9 cellular contexts compared by ENCODE assay signal in genomic region chr17:29141484-29141835, GRCh38. TPM values are rescaled to one million over a fixed set of nuclear protein-coding genes. Genes with fewer than 3 reads are reported as not detected.
A peak's percentile ranks its signal among the peaks of the same experiment; 100 is the strongest.
DNase-seq lines count a peak whose midpoint lies in the region; ATAC-seq and TF ChIP-seq lines count a peak whose summit lies in the region.
"Had no signal": no experiment of that assay in that cellular context is flagged by ENCODE, and none has a peak within 500 bp of the region (broad histone marks: within the 10 kb centered on the region; RNA-seq: fewer than 3 reads in every experiment).

No MANE protein-coding gene starts in this region.

- H3K9me3 ChIP-seq in OCI-LY3 (ENCODE audit: insufficient read depth, low read length), result no peaks in the 10 kb centered on the region
- H3K9me3 ChIP-seq in esophagus squamous epithelium, result no peaks in the 10 kb centered on the region

- 57 to 58% methylated on average over 5 of the region's 5 CpGs for WGBS in esophagus squamous epithelium, 2 donors

- ATAC-seq in HG02610 (IDR thresholded peaks at IDR 0.05; ENCODE audit: unreplicated experiment) (no peak), GM21367 (IDR thresholded peaks at IDR 0.05; ENCODE audit: unreplicated experiment) (no peak)

- no peak overlapping the region for H2AFZ ChIP-seq in OCI-LY3 (ENCODE audit: low read depth, low read length)

- peak overlapping the region; percentile 95 for H3K4me2 ChIP-seq in OCI-LY3 (ENCODE audit: low read length)

- intact Hi-C loops in esophagus squamous epithelium (cut with DNase I), result no loop called here

- peaks cover 6% of the 10 kb centered on the region; the same call in 1 of the 2 replicates for H4K20me1 ChIP-seq in OCI-LY3 (ENCODE audit: insufficient read depth, low read length)

- TF ChIP-seq POLR2A in esophagus squamous epithelium (IDR thresholded peaks at IDR 0.05), result no peak

- H3K36me3 ChIP-seq in OCI-LY3 (replicated peaks; ENCODE audit: low read depth, low read length), result peaks cover 9% of the 10 kb centered on the region
- H3K36me3 ChIP-seq in esophagus squamous epithelium, result peaks cover 0 to 6% (median 0%) of the 10 kb centered on the region in 3 donors

- H3K9ac ChIP-seq in OCI-LY3 (ENCODE audit: low read length), result peak overlapping the region; percentile 75

- no peaks in the 10 kb centered on the region for H3K27me3 ChIP-seq in OCI-LY3 (ENCODE audit: low read depth, low read length)
- no peaks in the 10 kb centered on the region for H3K27me3 ChIP-seq in esophagus squamous epithelium

- peaks cover 22% of the 10 kb centered on the region for H3K79me2 ChIP-seq in OCI-LY3 (ENCODE audit: low read length)

- DNase-seq in esophagus squamous epithelium (lab: John Stamatoyannopoulos, UW) (no peak), putamen (ENCODE audit: low spot score) (no peak)
- DNase-seq: kidney glomerular epithelial cell, NCI-H446 treated with DMSO at 0.1 percent for 48 hours had no signal

- H3K27ac ChIP-seq in OCI-LY3 (ENCODE audit: low read length) (peak overlapping the region; percentile 80), esophagus squamous epithelium (peak overlapping the region; percentile 64 to 89 (median 78)), skin epidermis (peak overlapping the region in 20 of 21 experiments; percentile 28 to 89 (median 74))

- TF ChIP-seq CTCF in OCI-LY3 (IDR thresholded peaks at IDR 0.05; ENCODE audit: low read depth, low read length) (no peak), esophagus squamous epithelium (IDR thresholded peaks at IDR 0.05) (no peak)

- H3K4me1 ChIP-seq in OCI-LY3 (ENCODE audit: low read length) (peaks cover 56% of the 10 kb centered on the region), esophagus squamous epithelium (peaks cover 21 to 76% (median 45%) of the 10 kb centered on the region in 3 donors)

- H3K4me3 ChIP-seq in GM08714 (ENCODE audit: low read length), result peak overlapping the region; percentile 3; the same call in 1 of the 2 replicates
- H3K4me3 ChIP-seq in OCI-LY3 (ENCODE audit: low read length), result peak overlapping the region; percentile 81
- peak overlapping the region in 2 of 4 donors; percentile 31 to 44 for H3K4me3 ChIP-seq in esophagus squamous epithelium
- H3K4me3 ChIP-seq in skin epidermis, result peak overlapping the region in 1 of 7 experiments; percentile 38

RNA-seq across cellular contexts. Expression of gene MYO18A, which starts 38.7 kb away (rescaled TPM):
- 10 to 100 TPM; 44.0 to 74.9 (median 68.5) TPM for total RNA-seq in esophagus squamous epithelium
